Comparison of ENCODE assay signal across 8 cellular contexts in the genomic region with DNA sequence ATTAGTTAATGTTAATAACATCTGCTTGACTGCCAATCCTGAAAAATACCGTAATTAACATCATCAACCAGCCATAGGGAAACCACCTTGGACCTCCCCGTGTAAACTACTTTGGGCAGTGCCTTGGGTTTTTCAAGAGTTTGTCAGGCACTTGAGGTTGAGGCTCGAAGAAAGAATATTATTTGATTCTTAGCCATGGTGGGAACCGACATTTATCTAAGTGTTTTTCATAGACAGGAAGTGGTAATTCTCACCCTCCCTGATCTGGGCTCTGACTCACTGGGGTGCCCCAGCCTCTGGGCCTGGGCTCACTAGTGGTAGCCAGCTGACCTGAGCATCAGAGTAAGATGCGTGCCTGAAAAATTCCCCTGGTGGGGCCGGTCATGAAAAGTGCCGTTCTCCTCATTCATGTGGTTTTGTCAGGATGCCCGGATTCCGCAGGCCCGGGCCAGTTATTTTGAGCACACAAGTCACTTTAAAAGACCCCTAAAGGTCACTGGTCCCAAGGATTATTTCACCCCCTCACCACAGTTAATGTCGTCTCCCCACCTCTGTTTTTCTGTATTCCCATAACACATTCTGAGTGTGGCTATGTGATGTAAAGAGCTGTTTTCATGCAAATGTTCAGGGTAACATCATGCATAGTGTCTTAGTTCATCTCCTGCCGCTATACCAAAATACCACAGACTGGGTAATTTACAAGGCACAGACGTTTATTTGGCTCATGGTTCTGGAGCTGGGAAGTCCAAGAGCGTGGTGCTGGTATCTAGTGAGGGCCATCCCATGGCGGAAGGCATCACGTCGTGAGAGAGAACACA.
A peak's percentile ranks its signal among the peaks of the same experiment; 100 is the strongest.
DNase-seq lines count a peak whose midpoint lies in the region; ATAC-seq and TF ChIP-seq lines count a peak whose summit lies in the region.

No MANE protein-coding gene starts in this region.

- no peak overlapping the region for H3K27ac ChIP-seq in coronary artery

- ATAC-seq in HG03196 (IDR thresholded peaks at IDR 0.05; ENCODE audit: unreplicated experiment): peak; percentile 86

- H3K4me3 ChIP-seq in coronary artery: no peak overlapping the region

- peak; percentile 89 for DNase-seq in NK-92 treated with Interleukin-12 subunit alpha and Interleukin-12 subunit beta, amount 100 ng/mL, for 24 hours (lab: John Stamatoyannopoulos, UW)
- no peak for DNase-seq in NK-92 (lab: John Stamatoyannopoulos, UW; ENCODE audit: unreplicated experiment)
- peak; percentile 76 for DNase-seq in activated CD4-positive, CD25-positive, alpha-beta regulatory T cell treated with anti-CD3 and anti-CD28 coated beads, Interleukin-2, amount 50 U/mL, for 72 hours
- peak; percentile 38 for DNase-seq in coronary artery (ENCODE audit: low spot score)
- peak in 2 of 3 experiments; percentile 35 to 37 for DNase-seq in stimulated activated CD4-positive, alpha-beta T cell treated with anti-CD3 and anti-CD28 coated beads, TNF-alpha, amount 100 ng/mL, for 4 hours (ENCODE audit: low read depth in 3 of 3)
- DNase-seq in DMS53 (lab: John Stamatoyannopoulos, UW): no peak
- no peak for DNase-seq in NCI-H1694 (lab: John Stamatoyannopoulos, UW)

- TF ChIP-seq CTCF in coronary artery (IDR thresholded peaks at IDR 0.05): no peak

Comparison
In these comparisons a context has a peak if more than half of its experiments do, and no peak if none do; other contexts are left out.
1. DNase-seq: peak in NK-92 treated with Interleukin-12 subunit alpha and Interleukin-12 subunit beta, amount 100 ng/mL, for 24 hours (single experiment), activated CD4-positive, CD25-positive, alpha-beta regulatory T cell treated with anti-CD3 and anti-CD28 coated beads, Interleukin-2, amount 50 U/mL, for 72 hours (single experiment), coronary artery (single experiment) and stimulated activated CD4-positive, alpha-beta T cell treated with anti-CD3 and anti-CD28 coated beads, TNF-alpha, amount 100 ng/mL, for 4 hours (2 of 3); none in NK-92 (single experiment), DMS53 (single experiment) and NCI-H1694 (single experiment).